In genomic region chr3:104628185-104628789, GRCh38 we compare ENCODE assay signal across 10 cellular contexts.
DNase-seq lines count a peak whose midpoint lies in the region; ATAC-seq and TF ChIP-seq lines count a peak whose summit lies in the region.
"Had no signal": no experiment of that assay in that cellular context is flagged by ENCODE, and none has a peak within 500 bp of the region (broad histone marks: within the 10 kb centered on the region; RNA-seq: fewer than 3 reads in every experiment).

No MANE protein-coding gene starts in this region.

- WGBS in mesenchymal stem cell, result 61% methylated on average over 4 of the region's 6 CpGs

- H3K4me1 ChIP-seq in breast epithelium (no peaks in the 10 kb centered on the region), mesenchymal stem cell (ENCODE audit: control insufficient read depth, insufficient read depth, low read depth, low read length) (no peaks in the 10 kb centered on the region)
- H3K4me1 ChIP-seq: BLaER1 treated with 17β-estradiol and CSF1 and Interleukin-3, amounts not matched to agents 10 nM and 100 nM had no signal

- TF ChIP-seq CTCF in breast epithelium (IDR thresholded peaks at IDR 0.05), result peak; percentile 31 to 51 (median 50)

- no peak overlapping the region for H3K4me2 ChIP-seq in mesenchymal stem cell (ENCODE audit: low read length, poor library complexity, severe bottlenecking)
- H3K4me2 ChIP-seq: BLaER1 treated with 17β-estradiol and CSF1 and Interleukin-3, amounts not matched to agents 10 nM and 100 nM had no signal

- H2BK120ac ChIP-seq in mesenchymal stem cell (ENCODE audit: low read depth, low read length), result no peak overlapping the region

- no peak overlapping the region for H4K8ac ChIP-seq in mesenchymal stem cell (ENCODE audit: low read length)

- DNase-seq in DMS153 treated with DMSO at 0.1 percent for 48 hours (lab: John Stamatoyannopoulos, UW; ENCODE audit: unreplicated experiment), result peak; percentile 15
- DNase-seq in DMS153 (lab: John Stamatoyannopoulos, UW), result no peak
- DNase-seq in NCI-H2171 (lab: John Stamatoyannopoulos, UW), result peak; percentile 55
- no peak for DNase-seq in breast epithelium (ENCODE audit: low spot score in 2 of 2)
- peak; percentile 59 for DNase-seq in mesenchymal stem cell
- no peak for DNase-seq in stimulated activated CD4-positive, alpha-beta T cell treated with anti-CD3 and anti-CD28 coated beads, Interleukin-4, amount 100 ng/mL, for 1 hour
- DNase-seq: activated naive CD8-positive, alpha-beta T cell treated with anti-CD3 and anti-CD28 coated beads, Interleukin-2, amount 10 ng/mL, durations not matched to agents 7 days and 5 days had no signal

- H3K4me3 ChIP-seq in breast epithelium, result no peak overlapping the region
- no peak overlapping the region for H3K4me3 ChIP-seq in mesenchymal stem cell (ENCODE audit: insufficient read depth in 1 of 2, low read depth in 1 of 2, low read length in 2 of 2)
- H3K4me3 ChIP-seq: BLaER1 treated with 17β-estradiol and CSF1 and Interleukin-3, amounts not matched to agents 10 nM and 100 nM had no signal

- H2BK12ac ChIP-seq in mesenchymal stem cell (ENCODE audit: low read length in 2 of 2), result no peak overlapping the region

- no peak overlapping the region for H4K91ac ChIP-seq in mesenchymal stem cell (ENCODE audit: low read length)

- no peak overlapping the region for H2AK5ac ChIP-seq in mesenchymal stem cell (ENCODE audit: low read length, severe bottlenecking)

- no peak overlapping the region for H3K14ac ChIP-seq in mesenchymal stem cell (ENCODE audit: low read length in 2 of 2)

- no peak overlapping the region for H2AFZ ChIP-seq in mesenchymal stem cell (ENCODE audit: low read depth, low read length)

- H3K36me3 ChIP-seq in breast epithelium (no peaks in the 10 kb centered on the region), mesenchymal stem cell (ENCODE audit: control insufficient read depth in 1 of 2, insufficient read depth in 2 of 2, low read depth in 1 of 2, low read length in 2 of 2) (no peaks in the 10 kb centered on the region)
- H3K36me3 ChIP-seq: BLaER1 treated with 17β-estradiol and CSF1 and Interleukin-3, amounts not matched to agents 10 nM and 100 nM had no signal

- no peak for TF ChIP-seq POLR2A in breast epithelium (IDR thresholded peaks at IDR 0.05)

- H3K18ac ChIP-seq in mesenchymal stem cell (ENCODE audit: low read depth in 1 of 2, low read length in 2 of 2), result no peak overlapping the region

- H3K79me1 ChIP-seq in mesenchymal stem cell (replicated peaks; ENCODE audit: low read length, poor library complexity, severe bottlenecking), result no peaks in the 10 kb centered on the region

- H3K4ac ChIP-seq in mesenchymal stem cell (ENCODE audit: low read depth in 1 of 2, low read length in 2 of 2), result no peak overlapping the region

- H3K27me3 ChIP-seq in breast epithelium (no peaks in the 10 kb centered on the region), mesenchymal stem cell (ENCODE audit: control insufficient read depth in 1 of 2, insufficient read depth in 1 of 2, low read length in 2 of 2) (no peaks in the 10 kb centered on the region)
- H3K27me3 ChIP-seq: BLaER1 treated with 17β-estradiol and CSF1 and Interleukin-3, amounts not matched to agents 10 nM and 100 nM had no signal

- no peak overlapping the region for H3K27ac ChIP-seq in breast epithelium
- H3K27ac ChIP-seq in mesenchymal stem cell (ENCODE audit: low read length, poor library complexity, severe bottlenecking), result no peak overlapping the region
- H3K27ac ChIP-seq: BLaER1 treated with 17β-estradiol and CSF1 and Interleukin-3, amounts not matched to agents 10 nM and 100 nM had no signal

- no peaks in the 10 kb centered on the region for H3K9me3 ChIP-seq in breast epithelium
- H3K9me3 ChIP-seq in mesenchymal stem cell (ENCODE audit: control insufficient read depth, low read length), result no peaks in the 10 kb centered on the region

- H3K23ac ChIP-seq in mesenchymal stem cell (ENCODE audit: low read length in 2 of 2), result no peak overlapping the region

- intact Hi-C loops in breast epithelium (cut with DNase I; ENCODE audit: low total_unique reads), result no loop called here

- ATAC-seq in HG02642 (IDR thresholded peaks at IDR 0.05; ENCODE audit: poor library complexity, unreplicated experiment) (peak; percentile 74), GM19328 (IDR thresholded peaks at IDR 0.05; ENCODE audit: unreplicated experiment) (no peak)

- H2BK5ac ChIP-seq in mesenchymal stem cell (ENCODE audit: low read depth, low read length, poor library complexity, severe bottlenecking), result no peak overlapping the region

- H2BK15ac ChIP-seq in mesenchymal stem cell (ENCODE audit: low read depth, poor library complexity, severe bottlenecking), result no peak overlapping the region

- H3K9ac ChIP-seq in mesenchymal stem cell (ENCODE audit: low read length), result peak overlapping the region; percentile 30
- H3K9ac ChIP-seq: BLaER1 treated with 17β-estradiol and CSF1 and Interleukin-3, amounts not matched to agents 10 nM and 100 nM had no signal

Comparison
In these comparisons a context has a peak if more than half of its experiments do, and no peak if none do; other contexts are left out.
1. DNase-seq: peak in DMS153 treated with DMSO at 0.1 percent for 48 hours (single experiment), NCI-H2171 (single experiment) and mesenchymal stem cell (single experiment); none in DMS153 (single experiment), breast epithelium (0 of 2) and stimulated activated CD4-positive, alpha-beta T cell treated with anti-CD3 and anti-CD28 coated beads, Interleukin-4, amount 100 ng/mL, for 1 hour (single experiment).